21 cellular contexts compared by ENCODE assay signal in the genomic region with DNA sequence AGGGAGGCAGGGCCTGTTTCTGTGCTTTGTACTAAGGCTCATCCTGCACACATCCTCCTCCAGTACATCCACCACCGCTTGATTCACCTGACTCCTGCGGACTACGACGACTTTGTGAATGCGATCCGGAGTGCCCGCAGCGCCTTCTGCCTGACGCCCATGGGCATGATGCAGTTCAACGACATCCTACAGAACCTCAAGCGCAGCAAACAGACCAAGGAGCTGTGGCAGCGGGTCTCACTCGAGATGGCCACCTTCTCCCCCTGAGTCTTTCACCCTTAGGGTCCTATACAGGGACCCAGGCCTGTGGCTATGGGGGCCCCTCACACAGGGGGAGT. TPM values are rescaled to one million over a fixed set of nuclear protein-coding genes. Genes with fewer than 3 reads are reported as not detected.
DNase-seq lines count a peak whose midpoint lies in the region; ATAC-seq, FAIRE-seq and TF ChIP-seq lines count a peak whose summit lies in the region.
"Had no signal": no experiment of that assay in that cellular context is flagged by ENCODE, and none has a peak within 500 bp of the region (broad histone marks: within the 10 kb centered on the region; RNA-seq: fewer than 3 reads in every experiment).

No MANE protein-coding gene starts in this region.

- ATAC-seq in left ventricle myocardium superior (peak; percentile 3), PC-3 (no peak), HG02852 (IDR thresholded peaks at IDR 0.05; ENCODE audit: unreplicated experiment) (no peak)

- no peaks in the 10 kb centered on the region for H3K9me3 ChIP-seq in left ventricle myocardium inferior (replicated peaks)
- H3K9me3 ChIP-seq in PC-3 (ENCODE audit: low read length) = no peaks in the 10 kb centered on the region
- H3K9me3 ChIP-seq in endothelial cell of umbilical vein (replicated peaks; ENCODE audit: control insufficient read depth, insufficient read depth, low read length) = no peaks in the 10 kb centered on the region
- H3K9me3 ChIP-seq in osteoblast (ENCODE audit: low read depth, low read length) = no peaks in the 10 kb centered on the region
- H3K9me3 ChIP-seq: BLaER1 had no signal

- H3K9ac ChIP-seq in PC-3 (ENCODE audit: low read length) (no peak overlapping the region), endothelial cell of umbilical vein (replicated peaks; ENCODE audit: extremely low read depth, insufficient read depth, low read length) (no peak overlapping the region)
- H3K9ac ChIP-seq: BLaER1 had no signal

- no peak for TF ChIP-seq POLR2A in endothelial cell of umbilical vein (IDR thresholded peaks at IDR 0.05; ENCODE audit: low read depth, low read length)

- no peak overlapping the region for H2AFZ ChIP-seq in PC-3 (ENCODE audit: low read length)
- H2AFZ ChIP-seq in endothelial cell of umbilical vein (ENCODE audit: low read depth, low read length) = no peak overlapping the region
- H2AFZ ChIP-seq in osteoblast (ENCODE audit: low read length) = no peak overlapping the region

- intact Hi-C loops in left ventricle myocardium superior (cut with micrococcal nuclease) = no loop called here
- intact Hi-C loops in left ventricle myocardium inferior (cut with micrococcal nuclease) = no loop called here
- intact Hi-C loops in PC-3 (cut with micrococcal nuclease) = no loop called here
- intact Hi-C loops in endothelial cell of umbilical vein (cut with micrococcal nuclease) = no loop called here

- no peaks in the 10 kb centered on the region for H3K9me2 ChIP-seq in PC-3 (replicated peaks; ENCODE audit: low read length)

- TF ChIP-seq CTCF in left ventricle myocardium inferior (IDR thresholded peaks at IDR 0.05; ENCODE audit: borderline replicate concordance) (no peak), PC-3 (conservative IDR thresholded peaks at IDR 0.05; ENCODE audit: low read depth, low read length) (no peak), endothelial cell of umbilical vein (IDR thresholded peaks at IDR 0.05; ENCODE audit: extremely low read depth in 1 of 2, insufficient read depth in 1 of 2, low read depth in 1 of 2, low read length in 2 of 2) (no peak), osteoblast (IDR thresholded peaks at IDR 0.05; ENCODE audit: extremely low read depth, low read depth, low read length) (no peak)

- no peaks in the 10 kb centered on the region for H3F3A ChIP-seq in PC-3 (ENCODE audit: low read length, unreplicated experiment)

- dilution Hi-C loops in endothelial cell of umbilical vein (cut with MboI; ENCODE audit: extremely low pct_ligation_motif_present, low sequenced_read_pairs) = no loop called here

- H3K9me1 ChIP-seq in endothelial cell of umbilical vein (replicated peaks; ENCODE audit: control insufficient read depth, extremely low read depth, insufficient read depth, low read length) = no peaks in the 10 kb centered on the region

- CTCF ChIA-PET in PC-3 (lab: Charles Lee) = interaction anchor here (0.6 kb wide), 1 partner anchor 23 kb away, joined by 6 read pairs; no protein-coding TSS in a partner anchor
- CTCF ChIA-PET in endothelial cell of umbilical vein (lab: Charles Lee) = interaction anchor here (1.0 kb wide), 1 partner anchor 9 kb away, joined by 5 read pairs; no protein-coding TSS in a partner anchor

- H3K4me1 ChIP-seq in left ventricle myocardium inferior (no peaks in the 10 kb centered on the region), PC-3 (ENCODE audit: insufficient read depth, low read length) (no peaks in the 10 kb centered on the region), endothelial cell of umbilical vein (ENCODE audit: control insufficient read depth, extremely low read depth, insufficient read depth, low read length) (no peaks in the 10 kb centered on the region), osteoblast (ENCODE audit: insufficient read depth, low read length) (no peaks in the 10 kb centered on the region)

- H3K4me2 ChIP-seq in PC-3 (ENCODE audit: low read length) (no peak overlapping the region), endothelial cell of umbilical vein (ENCODE audit: insufficient read depth, low read length) (no peak overlapping the region), osteoblast (ENCODE audit: insufficient read depth, low read length) (no peak overlapping the region)
- H3K4me2 ChIP-seq: BLaER1 had no signal

- H3K79me2 ChIP-seq in PC-3 (ENCODE audit: low read length) (no peaks in the 10 kb centered on the region), endothelial cell of umbilical vein (ENCODE audit: control insufficient read depth, insufficient read depth, low read length) (no peaks in the 10 kb centered on the region), osteoblast (ENCODE audit: insufficient read depth, low read length) (peaks cover under 1% of the 10 kb centered on the region)

- no peak for DNase-seq in left ventricle myocardium superior
- DNase-seq in left ventricle myocardium inferior = no peak
- no peak for DNase-seq in PC-3
- no peak for DNase-seq in endothelial cell of umbilical vein (ENCODE audit: low read depth, low spot score)
- no peak for DNase-seq in NCI-H2171 (lab: John Stamatoyannopoulos, UW)
- no peak for DNase-seq in osteoblast (ENCODE audit: insufficient read length, low spot score, missing footprints)
- DNase-seq: Calu3, GF-D8, Kasumi-1, MM.1S, NCI-H1092 treated with DMSO at 0.1 percent for 48 hours, NCI-H146, NCI-H2029 treated with DMSO at 0.1 percent for 48 hours, NCI-H2171 treated with DMSO at 0.1 percent for 48 hours, NCI-H446, NCI-H69, SHP77 had no signal

- H4K20me1 ChIP-seq in PC-3 (ENCODE audit: low read length) (no peaks in the 10 kb centered on the region), endothelial cell of umbilical vein (replicated peaks; ENCODE audit: control insufficient read depth, extremely low read depth, insufficient read depth, low read length) (no peaks in the 10 kb centered on the region), osteoblast (ENCODE audit: insufficient read depth, low read length) (peaks cover 13% of the 10 kb centered on the region)

- peaks cover 100% of the 10 kb centered on the region for H3K36me3 ChIP-seq in left ventricle myocardium inferior
- peaks cover 82% of the 10 kb centered on the region for H3K36me3 ChIP-seq in PC-3 (ENCODE audit: low read depth, low read length)
- H3K36me3 ChIP-seq in endothelial cell of umbilical vein (ENCODE audit: control insufficient read depth in 2 of 2, extremely low read depth in 1 of 2, insufficient read depth in 2 of 2, low read length in 2 of 2) = peaks cover 25 to 57% of the 10 kb centered on the region in 2 experiments
- peaks cover 80% of the 10 kb centered on the region for H3K36me3 ChIP-seq in osteoblast (ENCODE audit: insufficient read depth, low read length)

- POLR2A ChIA-PET in PC-3 (lab: Charles Lee; ENCODE audit: unreplicated experiment) = no interaction called here
- POLR2A ChIA-PET in endothelial cell of umbilical vein (lab: Charles Lee) = no interaction called here

- H3K27ac ChIP-seq in left ventricle myocardium inferior (replicated peaks) = no peak overlapping the region
- H3K27ac ChIP-seq in PC-3 (ENCODE audit: low read length) = no peak overlapping the region
- no peak overlapping the region for H3K27ac ChIP-seq in endothelial cell of umbilical vein (ENCODE audit: insufficient read depth, low read depth, low read length)
- H3K27ac ChIP-seq in osteoblast (ENCODE audit: low read depth, low read length) = no peak overlapping the region
- H3K27ac ChIP-seq: BLaER1, SK-N-MC had no signal

- no peak for FAIRE-seq in endothelial cell of umbilical vein (lab: Jason Lieb, UNC)
- FAIRE-seq: GM18507 had no signal

- no peak overlapping the region for H3K4me3 ChIP-seq in left ventricle myocardium inferior
- H3K4me3 ChIP-seq in PC-3 (ENCODE audit: low read length) = no peak overlapping the region
- no peak overlapping the region for H3K4me3 ChIP-seq in endothelial cell of umbilical vein (replicated peaks in 1 of 3; ENCODE audit: insufficient read depth in 1 of 3, low read depth in 1 of 3, low read length in 3 of 3)
- H3K4me3 ChIP-seq in osteoblast (ENCODE audit: insufficient read depth, low read length) = no peak overlapping the region
- H3K4me3 ChIP-seq: BLaER1, SK-N-MC had no signal

- H3K27me3 ChIP-seq in left ventricle myocardium inferior (ENCODE audit: low read depth) = no peaks in the 10 kb centered on the region
- no peaks in the 10 kb centered on the region for H3K27me3 ChIP-seq in PC-3 (ENCODE audit: low read length)
- no peaks in the 10 kb centered on the region for H3K27me3 ChIP-seq in endothelial cell of umbilical vein (ENCODE audit: control insufficient read depth in 2 of 2, insufficient read depth in 2 of 2, low read length in 2 of 2)
- H3K27me3 ChIP-seq in osteoblast (ENCODE audit: insufficient read depth, low read length) = no peaks in the 10 kb centered on the region
- H3K27me3 ChIP-seq: BLaER1 had no signal

- BruUV-seq in PC-3 (replicated peaks; lab: Mats Ljungman, UMichigan) (TSS peak; percentile 11), endothelial cell of umbilical vein (replicated peaks; lab: Mats Ljungman, UMichigan) (TSS peak; percentile 61)

RNA-seq across cellular contexts. Expression of gene NDST2, which starts 10.2 kb away (rescaled TPM):
- total RNA-seq in left ventricle myocardium superior = 11.7 TPM
- total RNA-seq in left ventricle myocardium inferior = 11.2 TPM
- 53.0 and 89.9 TPM in 2 replicates for total RNA-seq in PC-3 (2014; rRNA removed)
- total RNA-seq in endothelial cell of umbilical vein = 26.3 and 30.2 TPM in 2 replicates
- polyA plus RNA-seq in endothelial cell of umbilical vein = 25.0 and 30.1 TPM in 2 replicates
- polyA plus RNA-seq in endothelial cell of umbilical vein (2011; cell fraction: cytosol; rRNA removed) = 15.3 and 16.0 TPM in 2 replicates
- 56.8 and 73.6 TPM in 2 replicates for polyA plus RNA-seq in endothelial cell of umbilical vein (2011; cell fraction: nucleus; rRNA removed)
- 23.2 and 25.0 TPM in 2 replicates for polyA plus RNA-seq in endothelial cell of umbilical vein (2012)
- 43.4 and 44.0 TPM in 2 replicates for polyA minus RNA-seq in endothelial cell of umbilical vein
- 2.8 TPM for polyA minus RNA-seq in endothelial cell of umbilical vein (2011; cell fraction: cytosol; rRNA and poly(A)+ RNA removed)
- polyA minus RNA-seq in endothelial cell of umbilical vein (2011; cell fraction: nucleus; rRNA and poly(A)+ RNA removed) = 30.6 and 41.0 TPM in 2 replicates
- total RNA-seq in osteoblast = 30.4 and 35.8 TPM in 2 replicates

RNA-seq across cellular contexts. Expression of gene ZSWIM8, which starts 15.8 kb away (rescaled TPM):
- total RNA-seq in left ventricle myocardium superior (53.9 TPM), left ventricle myocardium inferior (46.2 TPM), PC-3 (2014; rRNA removed) (152 and 173 TPM in 2 replicates), endothelial cell of umbilical vein (111 and 112 TPM in 2 replicates), osteoblast (63.1 and 76.7 TPM in 2 replicates)
- polyA plus RNA-seq in endothelial cell of umbilical vein = 230 and 372 TPM in 2 replicates
- 68.1 and 91.4 TPM in 2 replicates for polyA plus RNA-seq in endothelial cell of umbilical vein (2011; cell fraction: cytosol; rRNA removed)
- 408 and 539 TPM in 2 replicates for polyA plus RNA-seq in endothelial cell of umbilical vein (2011; cell fraction: nucleus; rRNA removed)
- 79.2 and 116 TPM in 2 replicates for polyA plus RNA-seq in endothelial cell of umbilical vein (2012)
- 162 and 169 TPM in 2 replicates for polyA minus RNA-seq in endothelial cell of umbilical vein
- polyA minus RNA-seq in endothelial cell of umbilical vein (2011; cell fraction: cytosol; rRNA and poly(A)+ RNA removed) = 25.9 TPM
- polyA minus RNA-seq in endothelial cell of umbilical vein (2011; cell fraction: nucleus; rRNA and poly(A)+ RNA removed) = 99.0 and 127 TPM in 2 replicates

RNA-seq across cellular contexts. Expression of gene CHCHD1, which starts 19.4 kb away (rescaled TPM):
- total RNA-seq in left ventricle myocardium superior (29.2 TPM), left ventricle myocardium inferior (27.4 TPM), PC-3 (2014; rRNA removed) (199 and 238 TPM in 2 replicates), endothelial cell of umbilical vein (31.7 and 34.9 TPM in 2 replicates), osteoblast (11.2 and 12.7 TPM in 2 replicates)
- 32.1 and 39.2 TPM in 2 replicates for polyA plus RNA-seq in endothelial cell of umbilical vein
- 35.4 and 39.9 TPM in 2 replicates for polyA plus RNA-seq in endothelial cell of umbilical vein (2011; cell fraction: cytosol; rRNA removed)
- polyA plus RNA-seq in endothelial cell of umbilical vein (2011; cell fraction: nucleus; rRNA removed) = 14.3 and 20.2 TPM in 2 replicates
- polyA plus RNA-seq in endothelial cell of umbilical vein (2012) = 69.6 and 78.9 TPM in 2 replicates
- polyA minus RNA-seq in endothelial cell of umbilical vein = 7.8 and 9.8 TPM in 2 replicates
- polyA minus RNA-seq in endothelial cell of umbilical vein (2011; cell fraction: cytosol; rRNA and poly(A)+ RNA removed) = 17.1 TPM
- 3.6 and 4.7 TPM in 2 replicates for polyA minus RNA-seq in endothelial cell of umbilical vein (2011; cell fraction: nucleus; rRNA and poly(A)+ RNA removed)

RNA-seq across cellular contexts. Expression of gene SEC24C, which starts 57.0 kb away (rescaled TPM):
- 50.5 TPM for total RNA-seq in left ventricle myocardium superior
- total RNA-seq in left ventricle myocardium inferior = 42.2 TPM
- total RNA-seq in PC-3 (2014; rRNA removed) = 285 and 325 TPM in 2 replicates
- 91.2 and 95.5 TPM in 2 replicates for total RNA-seq in endothelial cell of umbilical vein
- polyA plus RNA-seq in endothelial cell of umbilical vein = 108 and 117 TPM in 2 replicates
- 72.3 and 72.5 TPM in 2 replicates for polyA plus RNA-seq in endothelial cell of umbilical vein (2011; cell fraction: cytosol; rRNA removed)
- polyA plus RNA-seq in endothelial cell of umbilical vein (2011; cell fraction: nucleus; rRNA removed) = 225 and 244 TPM in 2 replicates
- polyA plus RNA-seq in endothelial cell of umbilical vein (2012) = 81.4 and 83.5 TPM in 2 replicates
- 209 and 248 TPM in 2 replicates for polyA minus RNA-seq in endothelial cell of umbilical vein
- 63.2 TPM for polyA minus RNA-seq in endothelial cell of umbilical vein (2011; cell fraction: cytosol; rRNA and poly(A)+ RNA removed)
- polyA minus RNA-seq in endothelial cell of umbilical vein (2011; cell fraction: nucleus; rRNA and poly(A)+ RNA removed) = 71.8 and 76.6 TPM in 2 replicates
- 28.3 and 28.6 TPM in 2 replicates for total RNA-seq in osteoblast
